In genomic region chr12:124852329-124852831, GRCh38 we compare ENCODE assay signal across 9 cellular contexts.
DNase-seq lines count a peak whose midpoint lies in the region; ATAC-seq and TF ChIP-seq lines count a peak whose summit lies in the region.
"Had no signal": no experiment of that assay in that cellular context is flagged by ENCODE, and none has a peak within 500 bp of the region (broad histone marks: within the 10 kb centered on the region; RNA-seq: fewer than 3 reads in every experiment).

No MANE protein-coding gene starts in this region.

- H3K27ac ChIP-seq in cingulate gyrus (ENCODE audit: low read depth, low read length) (peak overlapping the region; percentile 32), tibial artery (no peak overlapping the region)

- no peaks in the 10 kb centered on the region for H3K9me3 ChIP-seq in tibial artery

- H3K36me3 ChIP-seq in tibial artery = no peaks in the 10 kb centered on the region

- no peaks in the 10 kb centered on the region for H3K27me3 ChIP-seq in tibial artery

- no peak for TF ChIP-seq CTCF in tibial artery (IDR thresholded peaks at IDR 0.05)

- peaks cover 0 to 11% (median 9%) of the 10 kb centered on the region in 4 donors for H3K4me1 ChIP-seq in tibial artery

- no peak for ATAC-seq in HG03108 (IDR thresholded peaks at IDR 0.05; ENCODE audit: unreplicated experiment)

- no peak overlapping the region for H3K4me3 ChIP-seq in tibial artery

- intact Hi-C loops in tibial artery (cut with DNase I; ENCODE audit: low total_unique reads) = no loop called here

- DNase-seq in NCI-H226 (peak; percentile 26), medulla oblongata (ENCODE audit: extremely low spot score) (peak; percentile 72), tibial artery (peak; percentile 61 to 78), DMS153 (lab: John Stamatoyannopoulos, UW) (no peak), NCI-H2196 (lab: John Stamatoyannopoulos, UW; ENCODE audit: unreplicated experiment) (no peak)
- DNase-seq in stimulated activated CD4-positive, alpha-beta T cell treated with anti-CD3 and anti-CD28 coated beads, Interleukin-12 subunit alpha, Interleukin-12 subunit beta, amount 100 ng/mL, for 4 hours = no peak
- DNase-seq: RPMI8226 had no signal

Comparison
In these comparisons a context has a peak if more than half of its experiments do, and no peak if none do; other contexts are left out.
1. DNase-seq: peak in NCI-H226 (single experiment), medulla oblongata (single experiment) and tibial artery (2 of 2); none in DMS153 (single experiment), stimulated activated CD4-positive, alpha-beta T cell treated with anti-CD3 and anti-CD28 coated beads, Interleukin-12 subunit alpha, Interleukin-12 subunit beta, amount 100 ng/mL, for 4 hours (single experiment) and NCI-H2196 (single experiment).